ENCODE assay signal across 8 cellular contexts in the genomic region with DNA sequence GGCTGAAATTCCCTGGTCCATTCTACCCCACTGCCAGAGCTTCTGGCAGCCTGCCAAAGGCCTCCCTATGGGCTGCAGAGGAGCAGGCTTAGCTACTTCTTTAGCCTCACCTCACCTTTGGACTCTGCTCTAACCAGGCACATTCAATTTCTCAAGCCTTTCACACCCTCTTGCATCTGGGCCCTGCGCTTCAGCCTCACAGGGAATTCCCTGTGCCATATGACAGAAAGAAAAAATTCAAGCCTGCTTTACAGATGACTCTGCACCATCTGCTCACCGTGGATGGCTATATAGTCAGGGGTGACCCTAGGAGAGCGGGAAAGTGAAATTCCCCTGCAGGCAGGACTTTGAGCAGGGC.
DNase-seq lines count a peak whose midpoint lies in the region; ATAC-seq, FAIRE-seq and TF ChIP-seq lines count a peak whose summit lies in the region.

No MANE protein-coding gene starts in this region.

- ATAC-seq in gastroesophageal sphincter = peak; percentile 67

- FAIRE-seq in GM19239 (lab: Jason Lieb, UNC) = peak; percentile 70

- no peaks in the 10 kb centered on the region for H3K27me3 ChIP-seq in gastroesophageal sphincter

- no peak overlapping the region for H3K4me3 ChIP-seq in gastroesophageal sphincter

- in situ Hi-C loops in ACHN (cut with HindIII; ENCODE audit: low pct_ligation_motif_present, low pct_unique_long_range_greater_than_20kb, low sequenced_read_pairs) = no loop called here

- TF ChIP-seq CTCF in gastroesophageal sphincter (IDR thresholded peaks at IDR 0.05) = no peak

- no peak for TF ChIP-seq POLR2A in gastroesophageal sphincter (IDR thresholded peaks at IDR 0.05)

- WGBS in gastroesophageal sphincter (ENCODE audit: low coverage in 1 of 2), 2 donors = 38% methylated on average over 1 of the region's 3 CpGs; no CpG with 5 or more reads in 1 of the 2 donors

- DNase-seq in ACHN (peak; percentile 78), GM19239 (ENCODE audit: insufficient read length, low spot score) (no peak), LHCN-M2 (ENCODE audit: low read depth) (peak; percentile 79), NK-92 (lab: John Stamatoyannopoulos, UW; ENCODE audit: unreplicated experiment) (no peak), NOMO-1 treated with DMSO at 0.1 percent for 48 hours (lab: John Stamatoyannopoulos, UW; ENCODE audit: unreplicated experiment) (no peak), NOMO-1 treated with dmso at 0.1 percent for 144 hours (lab: John Stamatoyannopoulos, UW; ENCODE audit: unreplicated experiment) (no peak)
- DNase-seq in effector CD4-positive, alpha-beta T cell = no peak

- H3K36me3 ChIP-seq in gastroesophageal sphincter = peaks cover 0 to 21% of the 10 kb centered on the region in 2 donors

- no peak for TF ChIP-seq EP300 in gastroesophageal sphincter (IDR thresholded peaks at IDR 0.05)

- peak overlapping the region in 3 of 4 donors; percentile 41 to 59 (median 59) for H3K27ac ChIP-seq in gastroesophageal sphincter

- peaks cover 0 to 32% (median 10%) of the 10 kb centered on the region in 3 donors for H3K4me1 ChIP-seq in gastroesophageal sphincter

- H3K9me3 ChIP-seq in gastroesophageal sphincter = peaks cover 0 to 26% (median 0%) of the 10 kb centered on the region in 3 donors

Comparison
In these comparisons a context has a peak if more than half of its experiments do, and no peak if none do; other contexts are left out.
1. DNase-seq: peak in ACHN (single experiment) and LHCN-M2 (single experiment); none in GM19239 (single experiment), NK-92 (single experiment), NOMO-1 treated with DMSO at 0.1 percent for 48 hours (single experiment), effector CD4-positive, alpha-beta T cell (single experiment) and NOMO-1 treated with dmso at 0.1 percent for 144 hours (single experiment).